Comparison of ENCODE assay signal across 34 cellular contexts in genomic region chr10:8659982-8660381, GRCh38.
"Had no signal": no experiment of that assay in that cellular context is flagged by ENCODE, and none has a peak within 500 bp of the region (broad histone marks: within the 10 kb centered on the region; RNA-seq: fewer than 3 reads in every experiment).

No MANE protein-coding gene starts in this region.

- H3K27ac ChIP-seq: adrenal gland, body of pancreas, brain microvascular endothelial cell, breast epithelium, cardiac muscle cell, VCaP had no signal

- H3K4me1 ChIP-seq: adrenal gland, body of pancreas, breast epithelium had no signal

- H3K36me3 ChIP-seq: adrenal gland, brain microvascular endothelial cell, breast epithelium, cardiac muscle cell had no signal

- DNase-seq: activated B cell treated with CpG ODN at 0.5 μM for 24 hours; activated CD4-positive, alpha-beta memory T cell treated with anti-CD3 and anti-CD28 coated beads for 36 hours; activated CD4-positive, alpha-beta T cell treated with anti-CD3 and anti-CD28 coated beads for 4 hours; activated CD4-positive, alpha-beta T cell treated with anti-CD3 and anti-CD28 coated beads, Interleukin-2, amount 10 ng/mL, durations not matched to agents 24 days and 14 days; activated CD4-positive, alpha-beta T cell treated with anti-CD3 and anti-CD28 coated beads, Interleukin-2, amount 50 U/mL, for 1 hour; activated CD4-positive, alpha-beta T cell treated with anti-CD3 and anti-CD28 coated beads, Interleukin-2, amount 50 U/mL, for 4 hours; activated CD4-positive, CD25-positive, alpha-beta regulatory T cell treated with anti-CD3 and anti-CD28 coated beads, Interleukin-2, amount 50 U/mL, for 72 hours; activated CD8-positive, alpha-beta memory T cell treated with anti-CD3 and anti-CD28 coated beads, Interleukin-2, amount 50 U/mL, for 4 hours; activated CD8-positive, alpha-beta T cell treated with anti-CD3 and anti-CD28 coated beads for 36 hours; activated effector memory CD4-positive, alpha-beta T cell treated with anti-CD3 and anti-CD28 coated beads, Interleukin-2, amount 50 U/mL, for 16 hours; activated gamma-delta T cell treated with Interleukin-2 at 50 U/mL for 16 hours; activated naive CD4-positive, alpha-beta T cell; activated naive CD4-positive, alpha-beta T cell treated with anti-CD3 and anti-CD28 coated beads for 36 hours; activated naive CD4-positive, alpha-beta T cell treated with anti-CD3 and anti-CD28 coated beads, Interleukin-2, amount 50 U/mL, for 16 hours; activated naive CD8-positive, alpha-beta T cell treated with anti-CD3 and anti-CD28 coated beads for 36 hours; activated T-cell treated with anti-CD3 and anti-CD28 coated beads for 4 hours; activated T-cell treated with anti-CD3 and anti-CD28 coated beads, Interleukin-2, amount 50 U/mL, for 1 hour; activated T-cell treated with anti-CD3 and anti-CD28 coated beads, Interleukin-2, amount 50 U/mL, for 4 hours; activated T-cell treated with anti-CD3 and anti-CD28 coated beads, Interleukin-2, amount 50 U/mL, for 72 hours; adrenal gland; amniotic stem cell; aorta; body of pancreas; brain microvascular endothelial cell; caudate nucleus; cerebellar nuclear complex; T-helper 1 cell; T-helper 2 cell; T-helper 9 cell had no signal

- H3K4me3 ChIP-seq: adrenal gland, body of pancreas, breast epithelium, cardiac muscle cell had no signal

- ATAC-seq: activated CD8-positive, alpha-beta T cell treated with anti-CD3 and anti-CD28 coated beads for 36 hours; activated naive CD4-positive, alpha-beta T cell treated with anti-CD3 and anti-CD28 coated beads, Interleukin-2, amount 50 U/mL, for 72 hours; activated T-cell treated with anti-CD3 and anti-CD28 coated beads, Interleukin-2, amount 50 U/mL, for 4 hours; activated T-cell treated with anti-CD3 and anti-CD28 coated beads, Interleukin-2, amount 50 U/mL, for 72 hours; activated T-helper 17 cell treated with anti-CD3 and anti-CD28 coated beads, Interleukin-2, amount 50 U/mL, for 72 hours; body of pancreas had no signal

- H3K27me3 ChIP-seq: adrenal gland, body of pancreas, brain microvascular endothelial cell, breast epithelium, cardiac muscle cell had no signal

- H3K9me3 ChIP-seq: adrenal gland, body of pancreas, breast epithelium had no signal
